22 cellular contexts compared by ENCODE assay signal in the genomic region with DNA sequence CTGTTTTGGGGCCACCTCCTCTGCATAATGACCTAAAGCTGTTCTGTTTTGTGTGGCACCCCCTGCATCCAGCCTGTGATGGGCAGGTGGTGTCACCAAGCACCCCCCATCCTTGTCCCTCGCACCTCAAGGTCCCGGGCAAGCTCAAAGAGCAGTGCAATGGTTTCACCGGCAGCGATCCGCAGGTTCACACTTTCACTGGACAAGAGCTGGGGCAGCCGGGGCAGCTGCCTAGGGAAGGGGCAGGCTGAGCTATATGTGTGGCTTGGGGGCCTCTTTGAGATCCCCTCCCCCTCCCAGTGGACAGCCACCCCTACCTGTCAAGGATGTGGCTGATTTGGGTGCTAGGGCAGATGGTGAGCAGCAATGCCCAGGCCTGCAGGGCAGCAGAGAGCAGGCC. TPM values are rescaled to one million over a fixed set of nuclear protein-coding genes. Genes with fewer than 3 reads are reported as not detected.
"Had no signal": no experiment of that assay in that cellular context is flagged by ENCODE, and none has a peak within 500 bp of the region (broad histone marks: within the 10 kb centered on the region; RNA-seq: fewer than 3 reads in every experiment).

No MANE protein-coding gene starts in this region.

- H3K27me3 ChIP-seq: brain microvascular endothelial cell, colonic mucosa, foreskin keratinocyte, hepatocyte, suprapubic skin, transverse colon, uterus had no signal

- H3K9me3 Mint-ChIP-seq: activated naive CD8-positive, alpha-beta T cell treated with anti-CD3 and anti-CD28 coated beads, Interleukin-2, amount 50 U/mL, for 24 hours; nephron progenitor cell; stimulated activated naive CD8-positive, alpha-beta T cell treated with anti-CD3 and anti-CD28 coated beads, Interleukin-15, amount 100 ng/mL, for 72 hours; T-helper 2 cell treated with Interferon-gamma antibody and Interleukin-4, amounts not matched to agents 5 μg/mL and 100 μg/mL, for 36 hours; WTC11 had no signal

- H3K9me3 ChIP-seq: colonic mucosa, lower lobe of right lung, suprapubic skin, transverse colon, uterus had no signal

- H2AFZ ChIP-seq: hepatocyte had no signal

- H3K27ac Mint-ChIP-seq: activated naive CD8-positive, alpha-beta T cell treated with anti-CD3 and anti-CD28 coated beads, Interleukin-2, amount 50 U/mL, for 24 hours; progenitor cell of endocrine pancreas; stimulated activated naive CD8-positive, alpha-beta T cell treated with anti-CD3 and anti-CD28 coated beads, Interleukin-15, amount 100 ng/mL, for 72 hours; T-helper 2 cell treated with Interferon-gamma antibody and Interleukin-4, amounts not matched to agents 5 μg/mL and 100 μg/mL, for 36 hours; WTC11 had no signal

- H3K36me3 ChIP-seq: colonic mucosa, uterus had no signal

- H3K4me2 ChIP-seq: hepatocyte had no signal

- ATAC-seq: activated naive CD8-positive, alpha-beta T cell treated with anti-CD3 and anti-CD28 coated beads, Interleukin-2, amount 50 U/mL, for 24 hours; foreskin keratinocyte; left colon; lower lobe of right lung; stimulated activated naive CD8-positive, alpha-beta T cell treated with anti-CD3 and anti-CD28 coated beads, Interleukin-15, amount 100 ng/mL, for 72 hours; WTC11 had no signal

- H3K4me3 Mint-ChIP-seq: nephron progenitor cell; stimulated activated naive CD8-positive, alpha-beta T cell treated with anti-CD3 and anti-CD28 coated beads, Interleukin-15, amount 100 ng/mL, for 72 hours; WTC11 had no signal

- H3K4me3 ChIP-seq: colonic mucosa, hepatocyte, lower lobe of right lung, suprapubic skin, transverse colon, uterus had no signal

- H3K27me3 Mint-ChIP-seq: activated naive CD8-positive, alpha-beta T cell treated with anti-CD3 and anti-CD28 coated beads, Interleukin-2, amount 50 U/mL, for 24 hours; progenitor cell of endocrine pancreas; stimulated activated naive CD8-positive, alpha-beta T cell treated with anti-CD3 and anti-CD28 coated beads, Interleukin-15, amount 100 ng/mL, for 72 hours had no signal

- H3K27ac ChIP-seq: brain microvascular endothelial cell, colonic mucosa, foreskin keratinocyte, hepatocyte, lower lobe of right lung, suprapubic skin, transverse colon, uterus had no signal

- DNase-seq: activated CD4-positive, alpha-beta T cell treated with anti-CD3 and anti-CD28 coated beads, Interleukin-2, amount 50 U/mL, for 1 hour; activated gamma-delta T cell; activated naive CD8-positive, alpha-beta T cell treated with anti-CD3 and anti-CD28 coated beads, Interleukin-2, amount 50 U/mL, for 24 hours; anterior cingulate cortex; brain microvascular endothelial cell; central memory CD4-positive, alpha-beta T cell; colonic mucosa; foreskin keratinocyte; left colon; lower lobe of right lung; nephron progenitor cell; occipital lobe; stimulated activated naive CD8-positive, alpha-beta T cell treated with anti-CD3 and anti-CD28 coated beads, Interleukin-15, amount 100 ng/mL, for 72 hours; transverse colon; uterus had no signal

- H3K4me1 ChIP-seq: foreskin keratinocyte had no signal

RNA-seq across cellular contexts. Expression of a gene that starts 10.2 kb away (rescaled TPM):
- total RNA-seq: colonic mucosa, epithelial cell of proximal tubule, fibroblast of lung, foreskin keratinocyte, hepatocyte, left colon, lower lobe of right lung, progenitor cell of endocrine pancreas, transverse colon had no signal
